ENCODE assay signal across 1 cellular context in the genomic region with DNA sequence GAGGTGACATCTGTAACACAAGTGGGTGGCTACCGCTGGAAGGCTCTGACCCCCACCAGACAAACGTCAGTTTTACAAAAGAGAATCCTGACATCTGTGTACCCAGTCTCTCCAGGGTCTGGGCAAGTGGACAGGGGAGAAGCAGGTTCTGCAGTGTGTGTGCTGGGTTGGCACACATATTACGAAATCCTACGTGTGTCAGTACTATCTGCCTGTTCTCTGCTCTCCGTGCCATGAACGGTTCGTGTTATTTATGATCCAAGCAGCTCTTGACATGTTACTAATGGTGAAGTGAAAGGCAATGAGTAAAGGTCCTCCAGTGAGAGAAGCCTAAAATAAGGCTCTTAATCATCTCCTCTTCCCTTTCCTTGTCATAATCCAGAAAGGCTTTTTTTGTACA.
TF ChIP-seq lines count a peak whose summit lies in the region.

No MANE protein-coding gene starts in this region.

TF ChIP-seq in HepG2, 621 proteins besides CTCF, POLR2A, EP300 and RAD21 (continued from another document and continues in another):
- TF ChIP-seq DMTF1 (CRISPR knock-in tag; IDR thresholded peaks at IDR 0.05) = no peak
- no peak for TF ChIP-seq NR2C2 (CRISPR knock-in tag; IDR thresholded peaks at IDR 0.05; ENCODE audit: borderline replicate concordance)
- no peak for TF ChIP-seq SYNCRIP (IDR thresholded peaks at IDR 0.05; ENCODE audit: insufficient read depth, low read depth, low read length)
- TF ChIP-seq ZNF24 (IDR thresholded peaks at IDR 0.05) = no peak
- no peak for TF ChIP-seq SNAI1 (CRISPR knock-in tag; IDR thresholded peaks at IDR 0.05; ENCODE audit: borderline replicate concordance)
- TF ChIP-seq, protein P1, sequence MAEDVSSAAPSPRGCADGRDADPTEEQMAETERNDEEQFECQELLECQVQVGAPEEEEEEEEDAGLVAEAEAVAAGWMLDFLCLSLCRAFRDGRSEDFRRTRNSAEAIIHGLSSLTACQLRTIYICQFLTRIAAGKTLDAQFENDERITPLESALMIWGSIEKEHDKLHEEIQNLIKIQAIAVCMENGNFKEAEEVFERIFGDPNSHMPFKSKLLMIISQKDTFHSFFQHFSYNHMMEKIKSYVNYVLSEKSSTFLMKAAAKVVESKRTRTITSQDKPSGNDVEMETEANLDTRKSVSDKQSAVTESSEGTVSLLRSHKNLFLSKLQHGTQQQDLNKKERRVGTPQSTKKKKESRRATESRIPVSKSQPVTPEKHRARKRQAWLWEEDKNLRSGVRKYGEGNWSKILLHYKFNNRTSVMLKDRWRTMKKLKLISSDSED (CRISPR knock-in tag; IDR thresholded peaks at IDR 0.05) = no peak
- no peak for TF ChIP-seq ZNF484 (CRISPR knock-in tag; IDR thresholded peaks at IDR 0.05; ENCODE audit: borderline replicate concordance, low read depth)
- no peak for TF ChIP-seq ZNF513 (CRISPR knock-in tag; conservative IDR thresholded peaks at IDR 0.05)
- no peak for TF ChIP-seq ZNF17 (CRISPR knock-in tag; IDR thresholded peaks at IDR 0.05)
- TF ChIP-seq NONO (IDR thresholded peaks at IDR 0.05) = no peak
- 0 out of 2 replicates have a peak, but pooled peaks have one; percentile 24 for TF ChIP-seq NONO (CRISPR knock-in tag; conservative IDR thresholded peaks at IDR 0.05)
- TF ChIP-seq DNMT1 (CRISPR knock-in tag; IDR thresholded peaks at IDR 0.05) = no peak
- TF ChIP-seq LCORL (IDR thresholded peaks at IDR 0.05) = no peak
- TF ChIP-seq LCORL (CRISPR knock-in tag; IDR thresholded peaks at IDR 0.05) = no peak
- peak; percentile 36; the same call in 1 of the 2 replicates for TF ChIP-seq POGZ (CRISPR knock-in tag; IDR thresholded peaks at IDR 0.05)
- TF ChIP-seq HMG20A (CRISPR knock-in tag; IDR thresholded peaks at IDR 0.05; ENCODE audit: borderline replicate concordance) = no peak
- no peak for TF ChIP-seq ZNF782 (CRISPR knock-in tag; IDR thresholded peaks at IDR 0.05; ENCODE audit: borderline replicate concordance)
- TF ChIP-seq, protein P2, sequence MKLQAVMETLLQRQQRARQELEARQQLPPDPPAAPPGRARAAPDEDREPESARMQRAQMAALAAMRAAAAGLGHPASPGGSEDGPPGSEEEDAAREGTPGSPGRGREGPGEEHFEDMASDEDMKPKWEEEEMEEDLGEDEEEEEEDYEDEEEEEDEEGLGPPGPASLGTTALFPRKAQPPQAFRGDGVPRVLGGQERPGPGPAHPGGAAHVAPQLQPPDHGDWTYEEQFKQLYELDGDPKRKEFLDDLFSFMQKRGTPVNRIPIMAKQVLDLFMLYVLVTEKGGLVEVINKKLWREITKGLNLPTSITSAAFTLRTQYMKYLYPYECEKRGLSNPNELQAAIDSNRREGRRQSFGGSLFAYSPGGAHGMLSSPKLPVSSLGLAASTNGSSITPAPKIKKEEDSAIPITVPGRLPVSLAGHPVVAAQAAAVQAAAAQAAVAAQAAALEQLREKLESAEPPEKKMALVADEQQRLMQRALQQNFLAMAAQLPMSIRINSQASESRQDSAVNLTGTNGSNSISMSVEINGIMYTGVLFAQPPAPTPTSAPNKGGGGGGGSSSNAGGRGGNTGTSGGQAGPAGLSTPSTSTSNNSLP (IDR thresholded peaks at IDR 0.05; ENCODE audit: low read depth, low read length) = no peak
- no peak for TF ChIP-seq ZNF318 (CRISPR knock-in tag; IDR thresholded peaks at IDR 0.05)
- TF ChIP-seq ZBTB1 (CRISPR knock-in tag; IDR thresholded peaks at IDR 0.05; ENCODE audit: borderline replicate concordance) = no peak
- no peak for TF ChIP-seq TAF15 (IDR thresholded peaks at IDR 0.05; ENCODE audit: low read depth, low read length, poor library complexity, severe bottlenecking)
- TF ChIP-seq ZNF772 (CRISPR knock-in tag; IDR thresholded peaks at IDR 0.05) = no peak
- no peak for TF ChIP-seq ZNF331 (CRISPR knock-in tag; IDR thresholded peaks at IDR 0.05)
- no peak for TF ChIP-seq ZNF280D (CRISPR knock-in tag; IDR thresholded peaks at IDR 0.05)
- no peak for TF ChIP-seq ZNF543 (CRISPR knock-in tag; IDR thresholded peaks at IDR 0.05)
- TF ChIP-seq FOXA1 (IDR thresholded peaks at IDR 0.05) = no peak
- TF ChIP-seq FOXA1 (CRISPR knock-in tag; IDR thresholded peaks at IDR 0.05) = no peak
- no peak for TF ChIP-seq ZFP91 (CRISPR knock-in tag; IDR thresholded peaks at IDR 0.05; ENCODE audit: borderline replicate concordance)
- no peak for TF ChIP-seq TFAP4 (IDR thresholded peaks at IDR 0.05; ENCODE audit: borderline replicate concordance, low read depth)
- no peak for TF ChIP-seq ZMAT5 (CRISPR knock-in tag; IDR thresholded peaks at IDR 0.05; ENCODE audit: borderline replicate concordance, low read depth)
- no peak for TF ChIP-seq ZNF790 (CRISPR knock-in tag; IDR thresholded peaks at IDR 0.05; ENCODE audit: borderline replicate concordance)
- TF ChIP-seq HHEX (CRISPR knock-in tag; IDR thresholded peaks at IDR 0.05) = no peak
- TF ChIP-seq, protein P3, sequence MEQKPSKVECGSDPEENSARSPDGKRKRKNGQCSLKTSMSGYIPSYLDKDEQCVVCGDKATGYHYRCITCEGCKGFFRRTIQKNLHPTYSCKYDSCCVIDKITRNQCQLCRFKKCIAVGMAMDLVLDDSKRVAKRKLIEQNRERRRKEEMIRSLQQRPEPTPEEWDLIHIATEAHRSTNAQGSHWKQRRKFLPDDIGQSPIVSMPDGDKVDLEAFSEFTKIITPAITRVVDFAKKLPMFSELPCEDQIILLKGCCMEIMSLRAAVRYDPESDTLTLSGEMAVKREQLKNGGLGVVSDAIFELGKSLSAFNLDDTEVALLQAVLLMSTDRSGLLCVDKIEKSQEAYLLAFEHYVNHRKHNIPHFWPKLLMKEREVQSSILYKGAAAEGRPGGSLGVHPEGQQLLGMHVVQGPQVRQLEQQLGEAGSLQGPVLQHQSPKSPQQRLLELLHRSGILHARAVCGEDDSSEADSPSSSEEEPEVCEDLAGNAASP (CRISPR knock-in tag; IDR thresholded peaks at IDR 0.05; ENCODE audit: borderline replicate concordance) = no peak
